ENCODE assay signal across 9 cellular contexts in genomic region chr17:1362964-1363363, GRCh38. TPM values are rescaled to one million over a fixed set of nuclear protein-coding genes. Genes with fewer than 3 reads are reported as not detected.
A peak's percentile ranks its signal among the peaks of the same experiment; 100 is the strongest.
DNase-seq lines count a peak whose midpoint lies in the region; ATAC-seq lines count a peak whose summit lies in the region.
"Had no signal": no experiment of that assay in that cellular context is flagged by ENCODE, and none has a peak within 500 bp of the region (broad histone marks: within the 10 kb centered on the region; RNA-seq: fewer than 3 reads in every experiment).

No MANE protein-coding gene starts in this region.

- H3K27ac ChIP-seq in CD4-positive, alpha-beta memory T cell (ENCODE audit: low read depth, low read length) = peak overlapping the region; percentile 40
- H3K27ac ChIP-seq in muscle layer of colon (ENCODE audit: low read depth, low read length) (peak overlapping the region; percentile 6), SJCRH30 (no peak overlapping the region)
- H3K27ac ChIP-seq: KMS-11 had no signal

- H3K4me3 Mint-ChIP-seq in CD4-positive, alpha-beta memory T cell = peak overlapping the region in 6 of 8 donors; percentile 43 to 82 (median 68)

- peak overlapping the region; percentile 53 to 89 (median 84) for H3K27ac Mint-ChIP-seq in CD4-positive, alpha-beta memory T cell

- no peak for DNase-seq in CD4-positive, alpha-beta memory T cell
- peak; percentile 33 for DNase-seq in adipocyte (ENCODE audit: low read depth)
- no peak for DNase-seq in posterior vena cava (ENCODE audit: low spot score)
- no peak for DNase-seq in SJCRH30
- DNase-seq in stimulated activated CD4-positive, alpha-beta T cell treated with anti-CD3 and anti-CD28 coated beads, Interleukin-4, amount 100 ng/mL, for 24 hours = no peak

- H3K9ac ChIP-seq in adipocyte (ENCODE audit: low read length) = no peak overlapping the region
- no peak overlapping the region for H3K9ac ChIP-seq in muscle layer of colon (ENCODE audit: low read length)
- H3K9ac ChIP-seq: KMS-11 had no signal

- H3K27me3 ChIP-seq in CD4-positive, alpha-beta memory T cell (ENCODE audit: insufficient read depth, low read length) = no peaks in the 10 kb centered on the region
- H3K27me3 ChIP-seq in adipocyte (replicated peaks; ENCODE audit: control insufficient read depth, insufficient read depth, low read length) (no peaks in the 10 kb centered on the region), muscle layer of colon (ENCODE audit: control insufficient read depth in 1 of 2, insufficient read depth in 2 of 2, low read length in 2 of 2) (no peaks in the 10 kb centered on the region), SJCRH30 (no peaks in the 10 kb centered on the region)

- intact Hi-C loops in CD4-positive, alpha-beta memory T cell (cut with micrococcal nuclease) = no loop called here
- intact Hi-C loops in posterior vena cava (cut with DNase I) = loop anchor here (10.0 kb wide), 2 partner anchors 92 to 132 kb away; partner anchors contain the start of genes MYO1C (in 2 of the 2) and CRK (in 1 of the 2)

- H3K9me3 Mint-ChIP-seq in CD4-positive, alpha-beta memory T cell = no peaks in the 10 kb centered on the region

- H3K36me3 ChIP-seq in CD4-positive, alpha-beta memory T cell (ENCODE audit: insufficient read depth, low read length) = peaks cover 28% of the 10 kb centered on the region
- H3K36me3 ChIP-seq in adipocyte (ENCODE audit: control insufficient read depth, insufficient read depth, low read length, severe bottlenecking) = peaks cover 22% of the 10 kb centered on the region
- peaks cover 7% of the 10 kb centered on the region for H3K36me3 ChIP-seq in muscle layer of colon (ENCODE audit: insufficient read depth, low read length)
- H3K36me3 ChIP-seq in SJCRH30 = peaks cover 34% of the 10 kb centered on the region

- H3K4me1 Mint-ChIP-seq in CD4-positive, alpha-beta memory T cell = peaks cover 36 to 75% (median 53%) of the 10 kb centered on the region in 4 donors

- no peak overlapping the region for H3K4me3 ChIP-seq in CD4-positive, alpha-beta memory T cell (ENCODE audit: low read length in 2 of 2)
- H3K4me3 ChIP-seq in adipocyte (ENCODE audit: low read length) (no peak overlapping the region), muscle layer of colon (ENCODE audit: low read depth in 1 of 2, low read length in 2 of 2) (no peak overlapping the region), SJCRH30 (no peak overlapping the region)

- peak; percentile 54 for ATAC-seq in HG03460 (IDR thresholded peaks at IDR 0.05; ENCODE audit: unreplicated experiment)
- no peak for ATAC-seq in GM19455 (IDR thresholded peaks at IDR 0.05; ENCODE audit: unreplicated experiment)

- no peaks in the 10 kb centered on the region for H3K9me3 ChIP-seq in CD4-positive, alpha-beta memory T cell (ENCODE audit: control insufficient read depth in 1 of 2, low read length in 2 of 2)
- no peaks in the 10 kb centered on the region for H3K9me3 ChIP-seq in adipocyte (ENCODE audit: control insufficient read depth, low read length)
- H3K9me3 ChIP-seq in muscle layer of colon (ENCODE audit: low read length) = no peaks in the 10 kb centered on the region
- H3K9me3 ChIP-seq in SJCRH30 (replicated peaks) = no peaks in the 10 kb centered on the region

- H3K4me1 ChIP-seq in CD4-positive, alpha-beta memory T cell (ENCODE audit: insufficient read depth, low read length) = peaks cover 68% of the 10 kb centered on the region
- H3K4me1 ChIP-seq in adipocyte (ENCODE audit: control insufficient read depth, insufficient read depth, low read length) = peaks cover 58% of the 10 kb centered on the region
- peaks cover 59% of the 10 kb centered on the region for H3K4me1 ChIP-seq in muscle layer of colon (ENCODE audit: insufficient read depth, low read length)
- H3K4me1 ChIP-seq in SJCRH30 = no peaks in the 10 kb centered on the region

- H3K27me3 Mint-ChIP-seq in CD4-positive, alpha-beta memory T cell = no peaks in the 10 kb centered on the region

- H3K36me3 Mint-ChIP-seq in CD4-positive, alpha-beta memory T cell = peaks cover 21 to 38% of the 10 kb centered on the region in 2 donors

- POLR2A ChIA-PET in CD4-positive, alpha-beta memory T cell (lab: Charles Lee; ENCODE audit: partially characterized antibody) = interaction anchor here (0.7 to 6.7 kb wide), 6 partner anchors 11 to 151 kb away, joined by 3 to 136 read pairs (median 4); partner anchors contain the start of genes INPP5K and YWHAE

- CTCF ChIA-PET in CD4-positive, alpha-beta memory T cell (lab: Charles Lee; ENCODE audit: partially characterized antibody) = interaction anchor here (1.2 to 8.4 kb wide), 12 partner anchors 9 to 286 kb away, joined by 3 to 211 read pairs (median 7); partner anchors contain the start of genes INPP5K and RILP

RNA-seq across cellular contexts. Expression of gene YWHAE, which starts 37.1 kb away (rescaled TPM):
- 100 to 1,000 TPM; 142 to 143 TPM for total RNA-seq in CD4-positive, alpha-beta memory T cell
- polyA plus RNA-seq in CD4-positive, alpha-beta memory T cell = 10 to 100 TPM; 54.1 to 56.4 TPM
- total RNA-seq in posterior vena cava = 100 to 1,000 TPM; 274 to 306 TPM
- total RNA-seq in SJCRH30 (2014; rRNA removed; shearing (Covaris generic)) = 471 and 592 TPM in 2 replicates
